In genomic region chr7:135168489-135169140, GRCh38 we compare ENCODE assay signal across 8 cellular contexts. TPM values are rescaled to one million over a fixed set of nuclear protein-coding genes. Genes with fewer than 3 reads are reported as not detected.
A peak's percentile ranks its signal among the peaks of the same experiment; 100 is the strongest.
DNase-seq lines count a peak whose midpoint lies in the region; ATAC-seq and TF ChIP-seq lines count a peak whose summit lies in the region.

No MANE protein-coding gene starts in this region.

- H3K9me3 ChIP-seq in thyroid gland = no peaks in the 10 kb centered on the region

- no peak for DNase-seq in activated CD8-positive, alpha-beta memory T cell treated with anti-CD3 and anti-CD28 coated beads, Interleukin-2, amount 10 ng/mL, durations not matched to agents 7 days and 5 days
- DNase-seq in activated CD8-positive, alpha-beta memory T cell treated with anti-CD3 and anti-CD28 coated beads, Interleukin-2, amount 50 U/mL, for 4 hours = no peak
- peak; percentile 28 to 36 for DNase-seq in activated T-cell treated with anti-CD3 and anti-CD28 coated beads, Interleukin-2, amount 50 U/mL, for 48 hours
- DNase-seq in thyroid gland (no peak), cerebellar nuclear complex (lab: John Stamatoyannopoulos, UW) (no peak)

- peaks cover 20 to 44% of the 10 kb centered on the region in 2 donors for H3K4me1 ChIP-seq in thyroid gland

- H3K36me3 Mint-ChIP-seq in activated CD8-positive, alpha-beta memory T cell treated with anti-CD3 and anti-CD28 coated beads, Interleukin-2, amount 10 ng/mL, durations not matched to agents 7 days and 5 days = peaks cover 49% of the 10 kb centered on the region

- no peak for TF ChIP-seq CTCF in thyroid gland (IDR thresholded peaks at IDR 0.05)

- H3K9me3 Mint-ChIP-seq in activated CD8-positive, alpha-beta memory T cell treated with anti-CD3 and anti-CD28 coated beads, Interleukin-2, amount 10 ng/mL, durations not matched to agents 7 days and 5 days (ENCODE audit: low read depth) = no peaks in the 10 kb centered on the region

- H3K4me3 Mint-ChIP-seq in activated CD8-positive, alpha-beta memory T cell treated with anti-CD3 and anti-CD28 coated beads, Interleukin-2, amount 10 ng/mL, durations not matched to agents 7 days and 5 days = peak overlapping the region; percentile 90

- no peaks in the 10 kb centered on the region for H3K27me3 Mint-ChIP-seq in activated CD8-positive, alpha-beta memory T cell treated with anti-CD3 and anti-CD28 coated beads, Interleukin-2, amount 10 ng/mL, durations not matched to agents 7 days and 5 days

- H3K27me3 ChIP-seq in layer of hippocampus (ENCODE audit: control insufficient read depth, insufficient read depth, low read length) (no peaks in the 10 kb centered on the region), thyroid gland (no peaks in the 10 kb centered on the region)

- peaks cover 43% of the 10 kb centered on the region for H3K4me1 Mint-ChIP-seq in activated CD8-positive, alpha-beta memory T cell treated with anti-CD3 and anti-CD28 coated beads, Interleukin-2, amount 10 ng/mL, durations not matched to agents 7 days and 5 days

- TF ChIP-seq POLR2A in thyroid gland (IDR thresholded peaks at IDR 0.05) = no peak

- H3K4me3 ChIP-seq in thyroid gland (replicated peaks in 1 of 3) = no peak overlapping the region

- intact Hi-C loops in thyroid gland (cut with DNase I) = loop anchor here (10.0 kb wide), 1 partner anchor 514 kb away; no protein-coding TSS in a partner anchor

- H3K27ac ChIP-seq in layer of hippocampus (ENCODE audit: low read depth, low read length) = peak overlapping the region; percentile 12
- H3K27ac ChIP-seq in thyroid gland = peak overlapping the region in 2 of 3 donors; percentile 92 to 95

- H3K27ac Mint-ChIP-seq in activated CD8-positive, alpha-beta memory T cell treated with anti-CD3 and anti-CD28 coated beads, Interleukin-2, amount 10 ng/mL, durations not matched to agents 7 days and 5 days = peak overlapping the region; percentile 92

- ATAC-seq in activated CD8-positive, alpha-beta memory T cell treated with anti-CD3 and anti-CD28 coated beads, Interleukin-2, amount 10 ng/mL, durations not matched to agents 7 days and 5 days = no peak
- ATAC-seq in HG03039 (IDR thresholded peaks at IDR 0.05; ENCODE audit: unreplicated experiment) (no peak), GM21447 (IDR thresholded peaks at IDR 0.05; ENCODE audit: unreplicated experiment) (no peak)

- CTCF ChIA-PET in activated CD8-positive, alpha-beta memory T cell treated with anti-CD3 and anti-CD28 coated beads, Interleukin-2, amount 10 ng/mL, durations not matched to agents 7 days and 5 days (lab: Charles Lee) = interaction anchor here (0.8 to 6.4 kb wide), 9 partner anchors 10 to 534 kb away, joined by 3 to 65 read pairs (median 4); partner anchors contain the start of genes AGBL3 and TMEM140

- 92 to 95% methylated on average over 13 of the region's 13 CpGs for WGBS in thyroid gland, 2 donors

- H3K36me3 ChIP-seq in thyroid gland = peaks cover 20 to 27% of the 10 kb centered on the region in 2 donors

RNA-seq across cellular contexts. Expression of gene CYREN, which starts 1.9 kb away (rescaled TPM):
- total RNA-seq in activated CD8-positive, alpha-beta memory T cell treated with anti-CD3 and anti-CD28 coated beads, Interleukin-2, amount 10 ng/mL, durations not matched to agents 7 days and 5 days = 10 to 100 TPM; 33.2 to 46.0 TPM
- 10 to 100 TPM; 40.3 to 54.4 (median 46.8) TPM for total RNA-seq in thyroid gland

RNA-seq across cellular contexts. Expression of gene TMEM140, which starts 20.7 kb away (rescaled TPM):
- 10 to 100 TPM; 19.9 to 27.5 TPM for total RNA-seq in activated CD8-positive, alpha-beta memory T cell treated with anti-CD3 and anti-CD28 coated beads, Interleukin-2, amount 10 ng/mL, durations not matched to agents 7 days and 5 days
- total RNA-seq in thyroid gland = 10 to 100 TPM; 12.8 to 33.1 (median 14.3) TPM

RNA-seq across cellular contexts. Expression of gene WDR91, which starts 42.7 kb away (rescaled TPM):
- total RNA-seq in activated CD8-positive, alpha-beta memory T cell treated with anti-CD3 and anti-CD28 coated beads, Interleukin-2, amount 10 ng/mL, durations not matched to agents 7 days and 5 days = 10 to 100 TPM in 1 of 2 experiments, 1 to 10 TPM in 1; 9.3 to 25.9 TPM
- total RNA-seq in thyroid gland = 10 to 100 TPM in 1 of 4 donors, 1 to 10 TPM in 3; 8.4 to 34.4 (median 9.1) TPM

Comparison
In these comparisons a context has a peak if more than half of its experiments do, and no peak if none do; other contexts are left out.
1. DNase-seq: peak in activated T-cell treated with anti-CD3 and anti-CD28 coated beads, Interleukin-2, amount 50 U/mL, for 48 hours (2 of 2); none in activated CD8-positive, alpha-beta memory T cell treated with anti-CD3 and anti-CD28 coated beads, Interleukin-2, amount 10 ng/mL, durations not matched to agents 7 days and 5 days (single experiment), activated CD8-positive, alpha-beta memory T cell treated with anti-CD3 and anti-CD28 coated beads, Interleukin-2, amount 50 U/mL, for 4 hours (single experiment), thyroid gland (0 of 2) and cerebellar nuclear complex (0 of 2).